ENCODE assay signal across 29 cellular contexts in genomic region chr5:31181376-31181987, GRCh38. TPM values are rescaled to one million over a fixed set of nuclear protein-coding genes. Genes with fewer than 3 reads are reported as not detected.
"Had no signal": no experiment of that assay in that cellular context is flagged by ENCODE, and none has a peak within 500 bp of the region (broad histone marks: within the 10 kb centered on the region; RNA-seq: fewer than 3 reads in every experiment).

No MANE protein-coding gene starts in this region.

- H3K4me1 ChIP-seq: esophagus squamous epithelium, gastrocnemius medialis, heart left ventricle, left ventricle myocardium inferior, lower lobe of right lung had no signal

- H3K36me3 ChIP-seq: esophagus squamous epithelium, gastrocnemius medialis, heart left ventricle, left ventricle myocardium inferior, lower lobe of right lung had no signal

- H3K4me3 ChIP-seq: coronary artery, dorsolateral prefrontal cortex, esophagus squamous epithelium, gastrocnemius medialis, heart left ventricle, hepatocyte, left ventricle myocardium inferior, lower lobe of right lung, mucosa of descending colon had no signal

- H3K36me3 Mint-ChIP-seq: immature natural killer cell, mesothelial cell of epicardium, naive B cell had no signal

- H3K4me1 Mint-ChIP-seq: endodermal cell, immature natural killer cell, mesothelial cell of epicardium, naive B cell had no signal

- DNase-seq: dermis blood vessel endothelial cell; effector CD4-positive, alpha-beta T cell; effector memory CD4-positive, alpha-beta T cell; endodermal cell; erythroblast; esophagus squamous epithelium; foreskin fibroblast; foreskin melanocyte; gastrocnemius medialis; heart left ventricle; hypothalamus; immature natural killer cell; islet precursor cell; kidney glomerular epithelial cell; left colon; left ventricle myocardium inferior; lower lobe of right lung; mesenchymal stem cell; mucosa of descending colon; naive B cell had no signal

- H3K27ac Mint-ChIP-seq: endodermal cell, immature natural killer cell, mesothelial cell of epicardium, naive B cell had no signal

- H3K9me3 ChIP-seq: esophagus squamous epithelium, gastrocnemius medialis, heart left ventricle, left ventricle myocardium inferior, lower lobe of right lung, mucosa of descending colon had no signal

- H2AFZ ChIP-seq: hepatocyte had no signal

- H3K27me3 ChIP-seq: esophagus squamous epithelium, gastrocnemius medialis, heart left ventricle had no signal

- H3K9me3 Mint-ChIP-seq: endodermal cell had no signal

- H3K27ac ChIP-seq: coronary artery, dorsolateral prefrontal cortex, epithelial cell of prostate, esophagus squamous epithelium, gastrocnemius medialis, heart left ventricle, hepatocyte, left ventricle myocardium inferior, lower lobe of right lung had no signal

- H3K4me3 Mint-ChIP-seq: endodermal cell, immature natural killer cell, mesothelial cell of epicardium, naive B cell had no signal

- H3K4me2 ChIP-seq: hepatocyte had no signal

- H3K79me2 ChIP-seq: hepatocyte had no signal

- ATAC-seq: esophagus mucosa, gastrocnemius medialis, heart left ventricle, left colon, left lobe of liver, lower lobe of right lung, mucosa of descending colon had no signal

- H3K27me3 Mint-ChIP-seq: naive B cell had no signal

RNA-seq across cellular contexts. Expression of gene CDH6, which starts 12.0 kb away (rescaled TPM):
- total RNA-seq: lung microvascular endothelial cell, myocyte had no signal
- polyA plus RNA-seq: immature natural killer cell had no signal
